Comparison of ENCODE assay signal across 13 cellular contexts in the genomic region with DNA sequence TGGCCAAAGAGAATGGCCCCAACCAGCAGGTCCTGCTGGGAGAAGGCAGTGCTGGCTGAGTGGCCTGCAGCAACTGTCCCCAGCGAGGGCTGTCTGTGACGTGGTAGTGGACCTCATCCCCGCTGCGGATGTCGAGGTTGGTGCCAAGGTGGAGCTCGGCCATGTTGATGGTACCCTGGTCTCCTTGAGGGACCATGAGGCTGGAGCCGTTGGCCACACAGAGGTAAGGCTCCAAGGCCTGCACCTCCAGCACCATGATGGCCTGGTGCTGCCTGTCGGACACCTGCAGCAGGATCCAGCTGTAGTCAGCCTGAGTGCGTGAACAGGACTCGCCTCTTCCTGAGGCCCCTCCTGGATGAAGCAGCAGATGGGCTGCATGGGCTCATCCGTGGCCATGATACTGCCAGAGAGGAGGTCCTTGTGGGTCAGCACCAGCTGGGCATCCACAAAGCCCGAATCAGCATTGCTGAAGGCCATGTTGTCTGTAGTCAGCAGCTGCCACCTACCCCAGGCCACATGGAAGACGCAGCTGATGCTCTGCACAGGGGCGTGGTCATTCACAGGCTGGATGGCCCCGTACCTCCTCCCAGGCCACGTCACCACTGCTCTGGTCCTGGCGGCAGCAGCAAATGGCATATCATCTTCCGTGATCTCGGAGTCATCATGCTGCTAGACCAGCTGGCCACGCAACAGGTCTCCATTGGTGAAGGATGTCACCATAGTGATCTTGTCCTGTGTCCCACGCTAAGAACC.
DNase-seq lines count a peak whose midpoint lies in the region; ATAC-seq and TF ChIP-seq lines count a peak whose summit lies in the region.
"Had no signal": no experiment of that assay in that cellular context is flagged by ENCODE, and none has a peak within 500 bp of the region (broad histone marks: within the 10 kb centered on the region; RNA-seq: fewer than 3 reads in every experiment).

No MANE protein-coding gene starts in this region.

- DNase-seq in activated CD8-positive, alpha-beta memory T cell treated with anti-CD3 and anti-CD28 coated beads for 24 hours, result peak; percentile 47
- no peak for DNase-seq in activated CD8-positive, alpha-beta memory T cell treated with anti-CD3 and anti-CD28 coated beads, Interleukin-2, amount 50 U/mL, for 4 hours
- DNase-seq in RWPE2 (ENCODE audit: low spot score) (peak; percentile 72), islet precursor cell (peak; percentile 38), posterior vena cava (ENCODE audit: low spot score) (peak; percentile 77), NCI-H2196 treated with DMSO at 0.1 percent for 48 hours (lab: John Stamatoyannopoulos, UW; ENCODE audit: unreplicated experiment) (no peak), endothelial cell (ENCODE audit: low spot score) (no peak)
- DNase-seq: C1 segment of cervical spinal cord, KG1, NCI-H1048, NCI-H2107, PC-3 had no signal

- H3K4me3 ChIP-seq in RWPE2 (ENCODE audit: severe bottlenecking), result no peak overlapping the region

- H3K27ac ChIP-seq in RWPE2 (ENCODE audit: poor library complexity, severe bottlenecking), result no peak overlapping the region

- ATAC-seq in RWPE2 (ENCODE audit: low read depth) (no peak), SK-N-SH treated with all-trans-retinoic acid at 6 μM for 48 hours (no peak)
- ATAC-seq: PC-3 had no signal

- no peak overlapping the region for H3K4me3 Mint-ChIP-seq in endothelial cell (ENCODE audit: unreplicated experiment)

- no peaks in the 10 kb centered on the region for H3K9me3 Mint-ChIP-seq in endothelial cell (ENCODE audit: unreplicated experiment)

- no peak for TF ChIP-seq CTCF in RWPE2 (IDR thresholded peaks at IDR 0.05; ENCODE audit: poor library complexity, severe bottlenecking)
- no peak for TF ChIP-seq CTCF in endothelial cell (IDR thresholded peaks at IDR 0.05; ENCODE audit: unreplicated experiment)

- no peaks in the 10 kb centered on the region for H3K4me1 Mint-ChIP-seq in endothelial cell (ENCODE audit: unreplicated experiment)

- H3K27me3 ChIP-seq in RWPE2 (ENCODE audit: insufficient read depth, poor library complexity, severe bottlenecking), result no peaks in the 10 kb centered on the region

- intact Hi-C loops in posterior vena cava (cut with DNase I), result no loop called here

- H3K36me3 Mint-ChIP-seq in endothelial cell (ENCODE audit: low read depth, unreplicated experiment), result no peaks in the 10 kb centered on the region

- H3K9me3 ChIP-seq in RWPE2 (ENCODE audit: severe bottlenecking), result no peaks in the 10 kb centered on the region

- no peaks in the 10 kb centered on the region for H3K4me1 ChIP-seq in RWPE2 (ENCODE audit: insufficient read depth, poor library complexity, severe bottlenecking)

- no peak overlapping the region for H3K27ac Mint-ChIP-seq in endothelial cell (ENCODE audit: unreplicated experiment)

- peaks cover 9% of the 10 kb centered on the region for H3K27me3 Mint-ChIP-seq in endothelial cell (ENCODE audit: unreplicated experiment)

- no peaks in the 10 kb centered on the region for H3K36me3 ChIP-seq in RWPE2 (ENCODE audit: low read depth)

TF ChIP-seq in SK-N-SH treated with all-trans-retinoic acid at 6 μM for 48 hours, 23 proteins besides CTCF, POLR2A, EP300 and RAD21:
- TF ChIP-seq, protein P1, sequence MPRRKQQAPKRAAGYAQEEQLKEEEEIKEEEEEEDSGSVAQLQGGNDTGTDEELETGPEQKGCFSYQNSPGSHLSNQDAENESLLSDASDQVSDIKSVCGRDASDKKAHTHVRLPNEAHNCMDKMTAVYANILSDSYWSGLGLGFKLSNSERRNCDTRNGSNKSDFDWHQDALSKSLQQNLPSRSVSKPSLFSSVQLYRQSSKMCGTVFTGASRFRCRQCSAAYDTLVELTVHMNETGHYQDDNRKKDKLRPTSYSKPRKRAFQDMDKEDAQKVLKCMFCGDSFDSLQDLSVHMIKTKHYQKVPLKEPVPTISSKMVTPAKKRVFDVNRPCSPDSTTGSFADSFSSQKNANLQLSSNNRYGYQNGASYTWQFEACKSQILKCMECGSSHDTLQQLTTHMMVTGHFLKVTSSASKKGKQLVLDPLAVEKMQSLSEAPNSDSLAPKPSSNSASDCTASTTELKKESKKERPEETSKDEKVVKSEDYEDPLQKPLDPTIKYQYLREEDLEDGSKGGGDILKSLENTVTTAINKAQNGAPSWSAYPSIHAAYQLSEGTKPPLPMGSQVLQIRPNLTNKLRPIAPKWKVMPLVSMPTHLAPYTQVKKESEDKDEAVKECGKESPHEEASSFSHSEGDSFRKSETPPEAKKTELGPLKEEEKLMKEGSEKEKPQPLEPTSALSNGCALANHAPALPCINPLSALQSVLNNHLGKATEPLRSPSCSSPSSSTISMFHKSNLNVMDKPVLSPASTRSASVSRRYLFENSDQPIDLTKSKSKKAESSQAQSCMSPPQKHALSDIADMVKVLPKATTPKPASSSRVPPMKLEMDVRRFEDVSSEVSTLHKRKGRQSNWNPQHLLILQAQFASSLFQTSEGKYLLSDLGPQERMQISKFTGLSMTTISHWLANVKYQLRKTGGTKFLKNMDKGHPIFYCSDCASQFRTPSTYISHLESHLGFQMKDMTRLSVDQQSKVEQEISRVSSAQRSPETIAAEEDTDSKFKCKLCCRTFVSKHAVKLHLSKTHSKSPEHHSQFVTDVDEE (CRISPR knock-in tag; IDR thresholded peaks at IDR 0.05), result no peak
- TF ChIP-seq ESRRG (CRISPR knock-in tag; IDR thresholded peaks at IDR 0.05) (no peak), BACH2 (CRISPR knock-in tag; IDR thresholded peaks at IDR 0.05; ENCODE audit: borderline replicate concordance) (no peak), CSDC2 (CRISPR knock-in tag; IDR thresholded peaks at IDR 0.05) (no peak), ZNF565 (CRISPR knock-in tag; conservative IDR thresholded peaks at IDR 0.05; ENCODE audit: low read depth) (no peak), TCF4 (CRISPR knock-in tag; IDR thresholded peaks at IDR 0.05; ENCODE audit: borderline replicate concordance) (no peak), TOX (CRISPR knock-in tag; IDR thresholded peaks at IDR 0.05; ENCODE audit: borderline replicate concordance) (no peak), ZC3H10 (CRISPR knock-in tag; IDR thresholded peaks at IDR 0.05) (no peak), ZFP30 (CRISPR knock-in tag; IDR thresholded peaks at IDR 0.05) (no peak)
- TF ChIP-seq, protein P2, sequence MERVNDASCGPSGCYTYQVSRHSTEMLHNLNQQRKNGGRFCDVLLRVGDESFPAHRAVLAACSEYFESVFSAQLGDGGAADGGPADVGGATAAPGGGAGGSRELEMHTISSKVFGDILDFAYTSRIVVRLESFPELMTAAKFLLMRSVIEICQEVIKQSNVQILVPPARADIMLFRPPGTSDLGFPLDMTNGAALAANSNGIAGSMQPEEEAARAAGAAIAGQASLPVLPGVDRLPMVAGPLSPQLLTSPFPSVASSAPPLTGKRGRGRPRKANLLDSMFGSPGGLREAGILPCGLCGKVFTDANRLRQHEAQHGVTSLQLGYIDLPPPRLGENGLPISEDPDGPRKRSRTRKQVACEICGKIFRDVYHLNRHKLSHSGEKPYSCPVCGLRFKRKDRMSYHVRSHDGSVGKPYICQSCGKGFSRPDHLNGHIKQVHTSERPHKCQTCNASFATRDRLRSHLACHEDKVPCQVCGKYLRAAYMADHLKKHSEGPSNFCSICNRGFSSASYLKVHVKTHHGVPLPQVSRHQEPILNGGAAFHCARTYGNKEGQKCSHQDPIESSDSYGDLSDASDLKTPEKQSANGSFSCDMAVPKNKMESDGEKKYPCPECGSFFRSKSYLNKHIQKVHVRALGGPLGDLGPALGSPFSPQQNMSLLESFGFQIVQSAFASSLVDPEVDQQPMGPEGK (CRISPR knock-in tag; IDR thresholded peaks at IDR 0.05; ENCODE audit: borderline replicate concordance), result no peak
- TF ChIP-seq, protein P3, sequence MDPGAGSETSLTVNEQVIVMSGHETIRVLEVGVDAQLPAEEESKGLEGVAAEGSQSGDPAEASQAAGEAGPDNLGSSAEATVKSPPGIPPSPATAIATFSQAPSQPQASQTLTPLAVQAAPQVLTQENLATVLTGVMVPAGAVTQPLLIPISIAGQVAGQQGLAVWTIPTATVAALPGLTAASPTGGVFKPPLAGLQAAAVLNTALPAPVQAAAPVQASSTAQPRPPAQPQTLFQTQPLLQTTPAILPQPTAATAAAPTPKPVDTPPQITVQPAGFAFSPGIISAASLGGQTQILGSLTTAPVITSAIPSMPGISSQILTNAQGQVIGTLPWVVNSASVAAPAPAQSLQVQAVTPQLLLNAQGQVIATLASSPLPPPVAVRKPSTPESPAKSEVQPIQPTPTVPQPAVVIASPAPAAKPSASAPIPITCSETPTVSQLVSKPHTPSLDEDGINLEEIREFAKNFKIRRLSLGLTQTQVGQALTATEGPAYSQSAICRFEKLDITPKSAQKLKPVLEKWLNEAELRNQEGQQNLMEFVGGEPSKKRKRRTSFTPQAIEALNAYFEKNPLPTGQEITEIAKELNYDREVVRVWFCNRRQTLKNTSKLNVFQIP (CRISPR knock-in tag; IDR thresholded peaks at IDR 0.05; ENCODE audit: borderline replicate concordance, low read depth), result no peak

Comparison
In these comparisons a context has a peak if more than half of its experiments do, and no peak if none do; other contexts are left out.
1. DNase-seq: peak in activated CD8-positive, alpha-beta memory T cell treated with anti-CD3 and anti-CD28 coated beads for 24 hours (single experiment), RWPE2 (single experiment), islet precursor cell (single experiment) and posterior vena cava (single experiment); none in activated CD8-positive, alpha-beta memory T cell treated with anti-CD3 and anti-CD28 coated beads, Interleukin-2, amount 50 U/mL, for 4 hours (single experiment), NCI-H2196 treated with DMSO at 0.1 percent for 48 hours (single experiment) and endothelial cell (single experiment).